In the genomic region with DNA sequence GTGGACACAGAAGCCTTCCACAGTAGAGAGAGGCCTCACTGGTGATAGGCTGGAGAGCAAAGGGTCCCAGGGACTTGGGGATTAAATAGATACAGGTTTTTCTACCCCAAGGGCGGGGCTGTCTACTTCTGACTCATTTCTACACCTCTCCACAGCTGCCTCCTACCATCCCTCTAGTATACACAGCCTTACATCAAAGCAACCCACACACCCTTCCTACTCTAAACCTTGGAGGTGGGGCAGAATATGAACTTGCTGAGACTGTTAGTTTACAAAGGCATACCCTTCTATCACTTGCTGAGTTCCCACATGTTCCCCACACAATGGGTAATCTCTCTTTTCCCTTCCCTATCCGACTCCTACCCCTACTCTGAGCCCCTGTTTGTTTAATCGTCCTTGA, we compare ENCODE assay signal across 33 cellular contexts. TPM values are rescaled to one million over a fixed set of nuclear protein-coding genes. Genes with fewer than 3 reads are reported as not detected.
DNase-seq lines count a peak whose midpoint lies in the region; ATAC-seq and TF ChIP-seq lines count a peak whose summit lies in the region.
"Had no signal": no experiment of that assay in that cellular context is flagged by ENCODE, and none has a peak within 500 bp of the region (broad histone marks: within the 10 kb centered on the region; RNA-seq: fewer than 3 reads in every experiment).

No MANE protein-coding gene starts in this region.

- H3K9me3 Mint-ChIP-seq in activated naive CD8-positive, alpha-beta T cell treated with anti-CD3 and anti-CD28 coated beads, Interleukin-2, amount 50 U/mL, for 24 hours, result peaks cover 19% of the 10 kb centered on the region
- H3K9me3 Mint-ChIP-seq in activated naive CD8-positive, alpha-beta T cell treated with anti-CD3 and anti-CD28 coated beads for 36 hours, result peaks cover 13% of the 10 kb centered on the region

- no peak overlapping the region for H3K27ac Mint-ChIP-seq in activated naive CD8-positive, alpha-beta T cell treated with anti-CD3 and anti-CD28 coated beads, Interleukin-2, amount 50 U/mL, for 24 hours
- no peak overlapping the region for H3K27ac Mint-ChIP-seq in activated naive CD8-positive, alpha-beta T cell treated with anti-CD3 and anti-CD28 coated beads for 36 hours
- H3K27ac Mint-ChIP-seq: activated CD4-positive, alpha-beta memory T cell treated with anti-CD3 and anti-CD28 coated beads for 36 hours; activated naive CD8-positive, alpha-beta T cell treated with anti-CD3 and anti-CD28 coated beads, Interleukin-2, amount 10 ng/mL, durations not matched to agents 7 days and 5 days; T-helper 17 cell had no signal

- H3K4me1 ChIP-seq in esophagus muscularis mucosa (peaks cover 0 to 17% (median 14%) of the 10 kb centered on the region in 4 donors), lower lobe of right lung (no peaks in the 10 kb centered on the region)
- H3K4me1 ChIP-seq: ascending aorta, right atrium auricular region, uterus had no signal

- H3K36me3 Mint-ChIP-seq in activated naive CD8-positive, alpha-beta T cell treated with anti-CD3 and anti-CD28 coated beads, Interleukin-2, amount 50 U/mL, for 24 hours (ENCODE audit: low read depth), result no peaks in the 10 kb centered on the region
- H3K36me3 Mint-ChIP-seq in activated naive CD8-positive, alpha-beta T cell treated with anti-CD3 and anti-CD28 coated beads for 36 hours, result no peaks in the 10 kb centered on the region
- H3K36me3 Mint-ChIP-seq: activated CD4-positive, alpha-beta memory T cell treated with anti-CD3 and anti-CD28 coated beads for 36 hours; activated naive CD8-positive, alpha-beta T cell treated with anti-CD3 and anti-CD28 coated beads, Interleukin-2, amount 10 ng/mL, durations not matched to agents 7 days and 5 days had no signal

- H3K36me3 ChIP-seq in esophagus muscularis mucosa, result peaks cover 0 to 3% (median 0%) of the 10 kb centered on the region in 4 donors
- no peaks in the 10 kb centered on the region for H3K36me3 ChIP-seq in lower lobe of right lung
- H3K36me3 ChIP-seq: ovary, right atrium auricular region, thoracic aorta, uterus had no signal

- TF ChIP-seq POLR2A in esophagus muscularis mucosa (IDR thresholded peaks at IDR 0.05; ENCODE audit: low read depth), result no peak

- H3K27ac ChIP-seq in esophagus muscularis mucosa (replicated peaks in 1 of 4) (no peak overlapping the region), lower lobe of right lung (no peak overlapping the region)
- H3K27ac ChIP-seq: ascending aorta, HL-60, ovary, PC-9, right atrium auricular region, thoracic aorta, uterus had no signal

- TF ChIP-seq EP300 in esophagus muscularis mucosa (IDR thresholded peaks at IDR 0.05), result no peak

- DNase-seq in activated naive CD8-positive, alpha-beta T cell treated with anti-CD3 and anti-CD28 coated beads, Interleukin-2, amount 50 U/mL, for 24 hours, result no peak
- no peak for DNase-seq in activated naive CD8-positive, alpha-beta T cell treated with anti-CD3 and anti-CD28 coated beads for 36 hours
- DNase-seq in esophagus muscularis mucosa (ENCODE audit: extremely low spot score) (peak; percentile 84), lower lobe of right lung (no peak), NCI-H1417 (lab: John Stamatoyannopoulos, UW) (no peak), mesenteric fat pad (ENCODE audit: low spot score) (no peak)
- DNase-seq: activated CD4-positive, alpha-beta memory T cell treated with anti-CD3 and anti-CD28 coated beads for 36 hours; activated effector memory CD4-positive, alpha-beta T cell treated with anti-CD3 and anti-CD28 coated beads, Interleukin-2, amount 50 U/mL, for 16 hours; activated naive CD8-positive, alpha-beta T cell treated with anti-CD3 and anti-CD28 coated beads, Interleukin-2, amount 10 ng/mL, durations not matched to agents 7 days and 5 days; DND-41; effector CD4-positive, alpha-beta T cell; GF-D8; glutamatergic neuron; KBM-7; mesenchymal stem cell; NCI-H1105 treated with DMSO at 0.1 percent for 48 hours; NCI-H2029 treated with DMSO at 0.1 percent for 48 hours; NCI-H524 treated with DMSO at 0.1 percent for 48 hours; ovary; PC-9; small intestine; stimulated activated naive CD4-positive, alpha-beta T cell treated with Interleukin-2 at 50 U/mL for 16 hours; T-helper 17 cell; uterus had no signal

- peak; percentile 59 for ATAC-seq in activated naive CD8-positive, alpha-beta T cell treated with anti-CD3 and anti-CD28 coated beads, Interleukin-2, amount 50 U/mL, for 24 hours
- peak; percentile 78 for ATAC-seq in HG03469 (IDR thresholded peaks at IDR 0.05; ENCODE audit: unreplicated experiment)
- no peak for ATAC-seq in lower lobe of right lung
- ATAC-seq in HG02981 (IDR thresholded peaks at IDR 0.05; ENCODE audit: unreplicated experiment), result no peak
- ATAC-seq: activated CD4-positive, CD25-positive, alpha-beta regulatory T cell treated with anti-CD3 and anti-CD28 coated beads, Interleukin-2, amount 50 U/mL, for 24 hours; SK-N-SH treated with all-trans-retinoic acid at 6 μM for 48 hours; T-helper 17 cell had no signal

- H3K4me3 Mint-ChIP-seq in activated naive CD8-positive, alpha-beta T cell treated with anti-CD3 and anti-CD28 coated beads, Interleukin-2, amount 50 U/mL, for 24 hours, result no peak overlapping the region
- no peak overlapping the region for H3K4me3 Mint-ChIP-seq in activated naive CD8-positive, alpha-beta T cell treated with anti-CD3 and anti-CD28 coated beads for 36 hours
- H3K4me3 Mint-ChIP-seq: activated CD4-positive, alpha-beta memory T cell treated with anti-CD3 and anti-CD28 coated beads for 36 hours; activated naive CD8-positive, alpha-beta T cell treated with anti-CD3 and anti-CD28 coated beads, Interleukin-2, amount 10 ng/mL, durations not matched to agents 7 days and 5 days; T-helper 17 cell had no signal

- TF ChIP-seq CTCF in esophagus muscularis mucosa (IDR thresholded peaks at IDR 0.05) (no peak), lower lobe of right lung (IDR thresholded peaks at IDR 0.05) (no peak)

- 68% methylated on average over 3 of the region's 3 CpGs for WGBS in esophagus muscularis mucosa

- H3K4me1 Mint-ChIP-seq in activated naive CD8-positive, alpha-beta T cell treated with anti-CD3 and anti-CD28 coated beads, Interleukin-2, amount 50 U/mL, for 24 hours, result no peaks in the 10 kb centered on the region
- H3K4me1 Mint-ChIP-seq in activated naive CD8-positive, alpha-beta T cell treated with anti-CD3 and anti-CD28 coated beads for 36 hours, result no peaks in the 10 kb centered on the region
- H3K4me1 Mint-ChIP-seq: activated naive CD8-positive, alpha-beta T cell treated with anti-CD3 and anti-CD28 coated beads, Interleukin-2, amount 10 ng/mL, durations not matched to agents 7 days and 5 days; T-helper 17 cell had no signal

- no peaks in the 10 kb centered on the region for H3K27me3 ChIP-seq in esophagus muscularis mucosa
- H3K27me3 ChIP-seq in lower lobe of right lung (ENCODE audit: low read depth), result no peaks in the 10 kb centered on the region
- H3K27me3 ChIP-seq: ascending aorta, ovary, right atrium auricular region, uterus had no signal

- no peaks in the 10 kb centered on the region for H3K9me3 ChIP-seq in esophagus muscularis mucosa
- no peaks in the 10 kb centered on the region for H3K9me3 ChIP-seq in lower lobe of right lung
- H3K9me3 ChIP-seq: ascending aorta, ovary, thoracic aorta, uterus had no signal

- intact Hi-C loops in esophagus muscularis mucosa (cut with DNase I) (no loop called here), lower lobe of right lung (cut with DNase I) (no loop called here)

- peaks cover 11% of the 10 kb centered on the region for H3K27me3 Mint-ChIP-seq in activated naive CD8-positive, alpha-beta T cell treated with anti-CD3 and anti-CD28 coated beads, Interleukin-2, amount 50 U/mL, for 24 hours
- peaks cover 12% of the 10 kb centered on the region for H3K27me3 Mint-ChIP-seq in activated naive CD8-positive, alpha-beta T cell treated with anti-CD3 and anti-CD28 coated beads for 36 hours

- H3K4me3 ChIP-seq in esophagus muscularis mucosa (no peak overlapping the region), lower lobe of right lung (no peak overlapping the region)
- H3K4me3 ChIP-seq: ascending aorta, ovary, PC-9, right atrium auricular region, thoracic aorta, uterus had no signal

RNA-seq across cellular contexts. Expression of a gene that starts 19.9 kb away (rescaled TPM):
- not detected for total RNA-seq in activated naive CD8-positive, alpha-beta T cell treated with anti-CD3 and anti-CD28 coated beads for 36 hours
- 1 to 10 TPM in 1 of 4 donors, under 1 TPM in 2, not detected in 1; under 0.01 to 1.0 (median 0.65) TPM for total RNA-seq in esophagus muscularis mucosa
- not detected for total RNA-seq in lower lobe of right lung
- total RNA-seq in mesenteric fat pad, result not detected
- total RNA-seq: activated CD4-positive, alpha-beta memory T cell treated with anti-CD3 and anti-CD28 coated beads for 36 hours; activated naive CD8-positive, alpha-beta T cell treated with anti-CD3 and anti-CD28 coated beads, Interleukin-2, amount 10 ng/mL, durations not matched to agents 7 days and 5 days; ascending aorta; MCF 10A; ovary; PC-9; right atrium auricular region; T-helper 17 cell; thoracic aorta had no signal

Comparison
In these comparisons a context has a peak if more than half of its experiments do, and no peak if none do; other contexts are left out.
1. ATAC-seq: peak in activated naive CD8-positive, alpha-beta T cell treated with anti-CD3 and anti-CD28 coated beads, Interleukin-2, amount 50 U/mL, for 24 hours (single experiment) and HG03469 (single experiment); none in lower lobe of right lung (0 of 2) and HG02981 (single experiment).